ENCODE assay signal across 7 cellular contexts in genomic region chr6:57471314-57471864, GRCh38.
DNase-seq lines count a peak whose midpoint lies in the region; ATAC-seq, FAIRE-seq and TF ChIP-seq lines count a peak whose summit lies in the region.
"Not testable (repeated sequence)": the region's sequence is repeated elsewhere in the genome, so short reads cannot be mapped to it uniquely, and the experiment has no call there.

No MANE protein-coding gene starts in this region.

- POLR2A ChIA-PET in IMR-90 (lab: Charles Lee; ENCODE audit: unreplicated experiment) = interaction anchor here (0.7 kb wide), 1 partner anchor 16 kb away, joined by 9 read pairs; no protein-coding TSS in a partner anchor

- no CpG with 5 or more reads among the region's 1 CpG for WGBS in H9 (ENCODE audit: extremely low coverage, insufficient read length, low lambda C conversion rate)
- 0% methylated on average over 1 of the region's 1 CpG; no CpG with 5 or more reads in 1 of the 2 experiments for WGBS in IMR-90 (ENCODE audit: extremely low coverage in 2 of 2, insufficient read length in 1 of 2), 2 experiments
- WGBS in mesenchymal stem cell = 67% methylated on average over 1 of the region's 1 CpG

- not testable (repeated sequence) for H3K56ac ChIP-seq in H9 (ENCODE audit: insufficient read length, low read depth, low read length); IMR-90 (ENCODE audit: extremely low read depth, insufficient read depth, low read length)

- not testable (repeated sequence) for H3K23me2 ChIP-seq in H9 (ENCODE audit: insufficient read length, low read depth, low read length, poor library complexity, severe bottlenecking)

- not testable (repeated sequence) for H4K20me1 ChIP-seq in H9 (ENCODE audit: control insufficient read depth, insufficient read depth, insufficient read length); IMR-90 (ENCODE audit: insufficient read depth, low read length); osteoblast (ENCODE audit: insufficient read depth, low read length)

- dilution Hi-C loops in IMR-90 (cut with HindIII; ENCODE audit: low sequenced_read_pairs, unreplicated experiment) = not testable (repeated sequence)

- not testable (repeated sequence) for H3K9me3 ChIP-seq in H9 (ENCODE audit: control insufficient read depth, low read depth, low read length); IMR-90 (ENCODE audit: control insufficient read depth, insufficient read depth, low read length); mesenchymal stem cell (ENCODE audit: control insufficient read depth, low read length); osteoblast (ENCODE audit: low read depth, low read length)

- H2BK5ac ChIP-seq in H9 (ENCODE audit: insufficient read length, low read length); mesenchymal stem cell (ENCODE audit: low read depth, low read length, poor library complexity, severe bottlenecking): not testable (repeated sequence)
- H2BK5ac ChIP-seq in IMR-90 (ENCODE audit: low read depth, low read length, poor library complexity, severe bottlenecking) = peak overlapping the region; percentile 100

- DNase-seq in ELR (ENCODE audit: low read depth) (peak; percentile 42), NCI-H69 (lab: John Stamatoyannopoulos, UW) (peak; percentile 51)
- not testable (repeated sequence) for DNase-seq in H9; IMR-90; mesenchymal stem cell; osteoblast (ENCODE audit: insufficient read length, low spot score, missing footprints)

- not testable (repeated sequence) for H2BK15ac ChIP-seq in H9 (ENCODE audit: low read depth, low read length); mesenchymal stem cell (ENCODE audit: low read depth, poor library complexity, severe bottlenecking)
- peak overlapping the region; percentile 95; the same call in 1 of the 3 replicates for H2BK15ac ChIP-seq in IMR-90 (ENCODE audit: low read depth, low read length)

- not testable (repeated sequence) for H3T11ph ChIP-seq in H9 (ENCODE audit: low read length)

- H3K14ac ChIP-seq in H9 (ENCODE audit: insufficient read depth, low read length); mesenchymal stem cell (ENCODE audit: low read length in 2 of 2): not testable (repeated sequence)
- peak overlapping the region; percentile 87; the same call in 1 of the 2 replicates for H3K14ac ChIP-seq in IMR-90 (replicated peaks; ENCODE audit: low read depth, low read length)

- H3K4me3 ChIP-seq in IMR-90 (ENCODE audit: insufficient read depth, low read depth, low read length); mesenchymal stem cell (ENCODE audit: insufficient read depth in 1 of 2, low read depth in 1 of 2, low read length in 2 of 2); osteoblast (ENCODE audit: insufficient read depth, low read length): not testable (repeated sequence)

- H2AK5ac ChIP-seq in H9 (ENCODE audit: insufficient read length, low read length); mesenchymal stem cell (ENCODE audit: low read length, severe bottlenecking): not testable (repeated sequence)
- peak overlapping the region; percentile 87; the same call in 1 of the 2 replicates for H2AK5ac ChIP-seq in IMR-90 (ENCODE audit: low read depth, low read length)

- ATAC-seq in IMR-90 (ENCODE audit: low read depth) = not testable (repeated sequence)

- not testable (repeated sequence) for H4K8ac ChIP-seq in H9 (replicated peaks; ENCODE audit: insufficient read length, low read depth, low read length); mesenchymal stem cell (ENCODE audit: low read length)
- H4K8ac ChIP-seq in IMR-90 (ENCODE audit: low read depth in 2 of 2, low read length in 2 of 2) = peak overlapping the region; percentile 84 to 96; a peak in 3 of 4 replicates

- H4K91ac ChIP-seq in H9 (ENCODE audit: insufficient read length, low read depth, low read length); mesenchymal stem cell (ENCODE audit: low read length): not testable (repeated sequence)
- H4K91ac ChIP-seq in IMR-90 (ENCODE audit: insufficient read depth, low read depth, low read length) = peak overlapping the region; percentile 81

- TF ChIP-seq CTCF in H9 (conservative IDR thresholded peaks at IDR 0.05); IMR-90 (conservative IDR thresholded peaks at IDR 0.05; ENCODE audit: low read depth, low read length); osteoblast (IDR thresholded peaks at IDR 0.05; ENCODE audit: extremely low read depth, low read depth, low read length): not testable (repeated sequence)

- H3K18ac ChIP-seq in H9 (ENCODE audit: insufficient read length, low read depth, low read length); mesenchymal stem cell (ENCODE audit: low read depth in 1 of 2, low read length in 2 of 2): not testable (repeated sequence)
- H3K18ac ChIP-seq in IMR-90 (ENCODE audit: low read depth, low read length) = peak overlapping the region; percentile 90

- not testable (repeated sequence) for H3K4me2 ChIP-seq in H9 (ENCODE audit: insufficient read depth, insufficient read length, low read length); mesenchymal stem cell (ENCODE audit: low read length, poor library complexity, severe bottlenecking); osteoblast (ENCODE audit: insufficient read depth, low read length)
- peak overlapping the region; percentile 7; the same call in 1 of the 2 replicates for H3K4me2 ChIP-seq in IMR-90 (ENCODE audit: low read depth, low read length)

- H2BK20ac ChIP-seq in H9 (ENCODE audit: low read depth, low read length, poor library complexity, severe bottlenecking) = not testable (repeated sequence)
- H2BK20ac ChIP-seq in IMR-90 (ENCODE audit: low read depth, low read length) = peak overlapping the region; percentile 97

- BruUV-seq in IMR-90 (replicated peaks; lab: Mats Ljungman, UMichigan) = not testable (repeated sequence)

- not testable (repeated sequence) for H3K4ac ChIP-seq in H9 (ENCODE audit: low read depth, low read length); mesenchymal stem cell (ENCODE audit: low read depth in 1 of 2, low read length in 2 of 2)
- H3K4ac ChIP-seq in IMR-90 (ENCODE audit: low read depth, low read length) = peak overlapping the region; percentile 90

- H2AK9ac ChIP-seq in IMR-90 (replicated peaks; ENCODE audit: low read depth, low read length, poor library complexity) = not testable (repeated sequence)

- H3K27ac ChIP-seq in H9 (ENCODE audit: insufficient read length, low read depth, low read length); mesenchymal stem cell (ENCODE audit: low read length, poor library complexity, severe bottlenecking): not testable (repeated sequence)
- H3K27ac ChIP-seq in IMR-90 (ENCODE audit: insufficient read depth, low read length) (peak overlapping the region; percentile 98; the same call in 1 of the 2 replicates), osteoblast (ENCODE audit: low read depth, low read length) (peak overlapping the region; percentile 12)

- not testable (repeated sequence) for H3K27me3 Mint-ChIP-seq in H9 (ENCODE audit: low read depth)

- H2BK12ac ChIP-seq in H9 (ENCODE audit: insufficient read length, low read depth, low read length); mesenchymal stem cell (ENCODE audit: low read length in 2 of 2): not testable (repeated sequence)

- not testable (repeated sequence) for H3K79me2 ChIP-seq in H9 (ENCODE audit: insufficient read depth, low read length)
- peaks cover 18% of the 10 kb centered on the region for H3K79me2 ChIP-seq in osteoblast (ENCODE audit: insufficient read depth, low read length)

- TF ChIP-seq RAD21 in IMR-90 (IDR thresholded peaks at IDR 0.05; ENCODE audit: low read length) = not testable (repeated sequence)

- CTCF ChIA-PET in IMR-90 (lab: Yijun Ruan, JAX) = not testable (repeated sequence)

- not testable (repeated sequence) for H3K36me3 ChIP-seq in IMR-90 (ENCODE audit: control insufficient read depth, insufficient read depth, low read length); mesenchymal stem cell (ENCODE audit: control insufficient read depth in 1 of 2, insufficient read depth in 2 of 2, low read depth in 1 of 2, low read length in 2 of 2); osteoblast (ENCODE audit: insufficient read depth, low read length)

- not testable (repeated sequence) for H3K27me3 ChIP-seq in H9 (ENCODE audit: insufficient read depth, low read length); IMR-90 (ENCODE audit: control insufficient read depth, insufficient read depth, low read length); mesenchymal stem cell (ENCODE audit: control insufficient read depth in 1 of 2, insufficient read depth in 1 of 2, low read length in 2 of 2); osteoblast (ENCODE audit: insufficient read depth, low read length)

- not testable (repeated sequence) for H3K79me1 ChIP-seq in H9 (ENCODE audit: insufficient read depth, low read depth, low read length, poor library complexity, severe bottlenecking); mesenchymal stem cell (replicated peaks; ENCODE audit: low read length, poor library complexity, severe bottlenecking)
- peaks cover 2 to 12% of the 10 kb centered on the region in 2 experiments; a peak in 3 of 4 replicates for H3K79me1 ChIP-seq in IMR-90 (ENCODE audit: low read depth in 1 of 2, low read length in 2 of 2)

- H3K9me1 ChIP-seq in IMR-90 (ENCODE audit: insufficient read depth, low read length) = not testable (repeated sequence)

- not testable (repeated sequence) for H3K4me1 ChIP-seq in H9 (ENCODE audit: insufficient read depth, low read length); mesenchymal stem cell (ENCODE audit: control insufficient read depth, insufficient read depth, low read depth, low read length)
- H3K4me1 ChIP-seq in IMR-90 (ENCODE audit: control insufficient read depth, insufficient read depth, low read length) = peaks cover 14% of the 10 kb centered on the region
- H3K4me1 ChIP-seq in osteoblast (ENCODE audit: insufficient read depth, low read length) = peaks cover 54% of the 10 kb centered on the region

- not testable (repeated sequence) for H3K36me3 Mint-ChIP-seq in H9 (ENCODE audit: insufficient read depth in 1 of 3, low read depth in 3 of 3)

- H3K9ac ChIP-seq in H9 (ENCODE audit: extremely low read depth, insufficient read length, low read length); IMR-90 (ENCODE audit: low read depth, low read length): not testable (repeated sequence)
- H3K9ac ChIP-seq in mesenchymal stem cell (ENCODE audit: low read length) = peak overlapping the region; percentile 29

- H3K9me3 Mint-ChIP-seq in H9 = peaks cover 9 to 11% of the 10 kb centered on the region in 2 experiments; a peak in 4 of 5 replicates

- peak overlapping the region in 2 of 3 experiments; percentile 35 to 78; a peak in 3 of 7 replicates for H3K27ac Mint-ChIP-seq in H9

- in situ Hi-C loops in IMR-90 (cut with MboI; ENCODE audit: low sequenced_read_pairs) = not testable (repeated sequence)

- H3K4me3 Mint-ChIP-seq in H9 = peak overlapping the region in 1 of 2 experiments; percentile 28; a peak in 1 of 5 replicates

- not testable (repeated sequence) for TF ChIP-seq POLR2A in IMR-90 (IDR thresholded peaks at IDR 0.05; ENCODE audit: low read depth, low read length)

- H2AFZ ChIP-seq in H9 (ENCODE audit: low read length); IMR-90 (replicated peaks; ENCODE audit: low read length, poor library complexity); mesenchymal stem cell (ENCODE audit: low read depth, low read length); osteoblast (ENCODE audit: low read length): not testable (repeated sequence)

- H3K23ac ChIP-seq in H9 (ENCODE audit: insufficient read length, low read depth, low read length); mesenchymal stem cell (ENCODE audit: low read length in 2 of 2): not testable (repeated sequence)
- H3K23ac ChIP-seq in IMR-90 (ENCODE audit: low read depth, low read length) = peak overlapping the region; percentile 94

- H2BK120ac ChIP-seq in H9 (ENCODE audit: low read depth, low read length, poor library complexity, severe bottlenecking); mesenchymal stem cell (ENCODE audit: low read depth, low read length): not testable (repeated sequence)
- peak overlapping the region; percentile 96 for H2BK120ac ChIP-seq in IMR-90 (ENCODE audit: low read depth, low read length)

- not testable (repeated sequence) for H4K5ac ChIP-seq in H9 (ENCODE audit: insufficient read length, low read depth, low read length)
- H4K5ac ChIP-seq in IMR-90 (ENCODE audit: low read depth, low read length) = peak overlapping the region; percentile 95

- intact Hi-C loops in IMR-90 (cut with micrococcal nuclease) = not testable (repeated sequence)

- FAIRE-seq in colon (lab: Jason Lieb, UNC) = peak; percentile 28

- H3K4me1 Mint-ChIP-seq in H9 = peaks cover 60 to 62% of the 10 kb centered on the region in 2 experiments
